ENCODE assay signal across 9 cellular contexts in the genomic region with DNA sequence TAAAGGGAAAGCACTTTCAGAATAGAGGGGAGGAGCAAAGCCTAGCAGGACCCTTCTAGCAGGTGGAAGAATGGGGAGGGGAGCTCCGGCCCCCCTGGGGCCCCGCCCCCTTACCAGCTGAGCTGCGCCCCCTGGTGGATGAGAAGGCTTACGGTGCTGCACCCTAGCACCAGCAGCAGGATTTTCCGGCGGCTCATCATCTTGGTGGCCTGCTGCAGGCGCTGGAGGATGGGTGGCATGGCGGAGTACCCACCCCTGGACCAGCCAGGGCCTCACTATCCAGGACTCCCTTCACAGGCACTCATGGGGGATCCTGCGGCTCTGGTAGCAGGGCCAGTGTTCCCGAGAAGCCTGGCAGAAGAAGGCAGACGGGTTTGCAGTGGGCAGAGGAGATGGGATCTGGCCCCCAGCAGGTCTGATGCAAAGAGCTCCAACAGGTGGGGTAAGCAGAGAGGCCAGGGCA. TPM values are rescaled to one million over a fixed set of nuclear protein-coding genes. Genes with fewer than 3 reads are reported as not detected.
DNase-seq lines count a peak whose midpoint lies in the region; ATAC-seq lines count a peak whose summit lies in the region.
"Had no signal": no experiment of that assay in that cellular context is flagged by ENCODE, and none has a peak within 500 bp of the region (broad histone marks: within the 10 kb centered on the region; RNA-seq: fewer than 3 reads in every experiment).

No MANE protein-coding gene starts in this region.

- DNase-seq in DMS 273 treated with DMSO at 0.1 percent for 48 hours (lab: John Stamatoyannopoulos, UW) (peak; percentile 14), NCI-H460 (ENCODE audit: extremely low read depth, low read depth) (peak; percentile 50), caudate nucleus (lab: John Stamatoyannopoulos, UW) (peak in 56 of 61 donors; percentile 15 to 83 (median 57)), kidney glomerular epithelial cell (lab: John Stamatoyannopoulos, UW) (peak; percentile 51)
- peak; percentile 74 for DNase-seq in activated CD4-positive, alpha-beta T cell treated with anti-CD3 and anti-CD28 coated beads for 1 hour
- DNase-seq in stimulated activated CD4-positive, alpha-beta T cell treated with anti-CD3 and anti-CD28 coated beads, Interleukin-1b, Interleukin-23, amount 100 ng/mL, for 48 hours = peak; percentile 83

- ATAC-seq in HG02571 (IDR thresholded peaks at IDR 0.05; ENCODE audit: unreplicated experiment) (peak; percentile 53), GM21423 (IDR thresholded peaks at IDR 0.05; ENCODE audit: unreplicated experiment) (no peak)

- no peak overlapping the region for H3K27ac ChIP-seq in caudate nucleus (ENCODE audit: low read depth, low read length)

RNA-seq across cellular contexts. Expression of gene GAL3ST3, which starts 3.8 kb away (rescaled TPM):
- not detected in 2 replicates for total RNA-seq in NCI-H460 (2014; rRNA removed; shearing (Covaris generic))
- polyA plus RNA-seq in NCI-H460 (2014; cell fraction: nucleus; rRNA removed) = not detected in 2 replicates

RNA-seq across cellular contexts. Expression of gene SF3B2, which starts 7.0 kb away (rescaled TPM):
- total RNA-seq in NCI-H460 (2014; rRNA removed; shearing (Covaris generic)) = 91.7 and 101 TPM in 2 replicates
- polyA plus RNA-seq in NCI-H460 (2014; cell fraction: nucleus; rRNA removed) = 62.7 and 76.0 TPM in 2 replicates

RNA-seq across cellular contexts. Expression of gene CATSPER1, which starts 18.9 kb away (rescaled TPM):
- total RNA-seq in NCI-H460 (2014; rRNA removed; shearing (Covaris generic)) = not detected in 2 replicates
- polyA plus RNA-seq in NCI-H460 (2014; cell fraction: nucleus; rRNA removed) = not detected in 2 replicates
- total RNA-seq: activated CD8-positive, alpha-beta memory T cell treated with anti-CD3 and anti-CD28 coated beads for 36 hours had no signal

RNA-seq across cellular contexts. Expression of gene PACS1, which starts 24.9 kb away (rescaled TPM):
- total RNA-seq in NCI-H460 (2014; rRNA removed; shearing (Covaris generic)) = 10.3 and 13.9 TPM in 2 replicates
- 6.6 and 17.7 TPM in 2 replicates for polyA plus RNA-seq in NCI-H460 (2014; cell fraction: nucleus; rRNA removed)

RNA-seq across cellular contexts. Expression of gene CST6, which starts 33.4 kb away (rescaled TPM):
- total RNA-seq in NCI-H460 (2014; rRNA removed; shearing (Covaris generic)) = not detected in 2 replicates
- polyA plus RNA-seq in NCI-H460 (2014; cell fraction: nucleus; rRNA removed) = not detected in 2 replicates
- total RNA-seq: activated CD8-positive, alpha-beta memory T cell treated with anti-CD3 and anti-CD28 coated beads for 36 hours had no signal

Comparison
In these comparisons a context has a peak if more than half of its experiments do, and no peak if none do; other contexts are left out.
1. DNase-seq: peak in every context shown above with its lines; median percentile 83 in stimulated activated CD4-positive, alpha-beta T cell treated with anti-CD3 and anti-CD28 coated beads, Interleukin-1b, Interleukin-23, amount 100 ng/mL, for 48 hours; 74 in activated CD4-positive, alpha-beta T cell treated with anti-CD3 and anti-CD28 coated beads for 1 hour; 57 in caudate nucleus; 51 in kidney glomerular epithelial cell; 50 in NCI-H460; 14 in DMS 273 treated with DMSO at 0.1 percent for 48 hours.